Comparison of ENCODE assay signal across 22 cellular contexts in the genomic region with DNA sequence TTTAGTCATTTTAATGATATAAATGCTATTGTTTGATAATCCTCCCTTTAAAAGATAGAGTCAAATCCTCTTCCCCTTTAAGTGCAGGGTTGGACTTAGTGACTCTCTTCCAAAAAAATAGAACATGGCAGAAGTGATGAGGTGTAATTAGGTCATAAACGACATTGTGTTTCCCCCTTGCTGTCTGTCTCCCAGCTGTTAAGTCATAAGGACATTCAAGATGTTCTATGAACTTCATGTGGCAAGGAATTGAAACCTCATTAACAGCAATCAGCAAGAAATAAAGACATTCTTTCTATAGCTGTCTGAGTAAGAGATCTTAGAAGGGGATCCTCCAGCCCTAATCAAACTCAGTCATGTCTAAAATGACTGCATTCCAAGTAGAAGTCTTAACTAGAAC. TPM values are rescaled to one million over a fixed set of nuclear protein-coding genes. Genes with fewer than 3 reads are reported as not detected.
A peak's percentile ranks its signal among the peaks of the same experiment; 100 is the strongest.
DNase-seq lines count a peak whose midpoint lies in the region; TF ChIP-seq lines count a peak whose summit lies in the region.
"Had no signal": no experiment of that assay in that cellular context is flagged by ENCODE, and none has a peak within 500 bp of the region (broad histone marks: within the 10 kb centered on the region; RNA-seq: fewer than 3 reads in every experiment).

No MANE protein-coding gene starts in this region.

- peaks cover 14% of the 10 kb centered on the region for H3K4me1 ChIP-seq in ACC112 (ENCODE audit: control insufficient read depth, insufficient read depth, low read length, unreplicated experiment)

- peak overlapping the region; percentile 72; the same call in 1 of the 2 replicates for H3K4me3 Mint-ChIP-seq in HFFc6
- no peak overlapping the region for H3K4me3 Mint-ChIP-seq in activated T-cell treated with anti-CD3 and anti-CD28 coated beads, Interleukin-2, amount 50 U/mL, for 24 hours

- no peak overlapping the region for H3K27ac ChIP-seq in ACC112 (ENCODE audit: low read depth, low read length)
- H3K27ac ChIP-seq: 22Rv1, HL-60, SJCRH30 had no signal

- peak overlapping the region; percentile 76 for H2AFZ ChIP-seq in ACC112 (ENCODE audit: low read length, unreplicated experiment)

- no peaks in the 10 kb centered on the region for H3K27me3 ChIP-seq in ACC112 (ENCODE audit: insufficient read depth, low read length)
- H3K27me3 ChIP-seq: SJCRH30 had no signal

- peak overlapping the region; percentile 71 for H3K4me3 ChIP-seq in ACC112 (ENCODE audit: low read depth, low read length)
- H3K4me3 ChIP-seq: SJCRH30 had no signal

- TF ChIP-seq CTCF in HFFc6 (IDR thresholded peaks at IDR 0.05), result no peak

- H3K36me3 ChIP-seq in ACC112 (ENCODE audit: insufficient read depth, low read length), result no peaks in the 10 kb centered on the region
- H3K36me3 ChIP-seq: SJCRH30 had no signal

- peaks cover 15% of the 10 kb centered on the region for H3K79me2 ChIP-seq in ACC112 (ENCODE audit: control insufficient read depth, insufficient read depth, low read length, unreplicated experiment)

- DNase-seq in HFFc6, result no peak
- DNase-seq in RKO (ENCODE audit: low spot score), result peak; percentile 16
- DNase-seq in fibroblast of peridontal ligament (ENCODE audit: extremely low read depth), result peak; percentile 30
- no peak for DNase-seq in activated T-cell treated with anti-CD3 and anti-CD28 coated beads, Interleukin-2, amount 50 U/mL, for 24 hours
- DNase-seq in epidermal melanocyte (ENCODE audit: insufficient read length, low spot score), result no peak
- DNase-seq in SW 1271 (lab: John Stamatoyannopoulos, UW), result no peak
- DNase-seq: ACHN, DMS153, DND-41, Kasumi-1, NCI-H1105, NCI-H1436 treated with DMSO at 0.1 percent for 48 hours, NCI-H187 treated with DMSO at 0.1 percent for 48 hours, NCI-H2107, NCI-H446, NCI-H524 treated with DMSO at 0.1 percent for 48 hours, NCI-H774, SJCRH30, T-cell had no signal

- no peaks in the 10 kb centered on the region for H3K36me3 Mint-ChIP-seq in HFFc6 (ENCODE audit: low read depth)
- peaks cover 20% of the 10 kb centered on the region for H3K36me3 Mint-ChIP-seq in activated T-cell treated with anti-CD3 and anti-CD28 coated beads, Interleukin-2, amount 50 U/mL, for 24 hours (ENCODE audit: low read depth)

- H3K4me1 Mint-ChIP-seq in HFFc6 (ENCODE audit: low read depth), result peaks cover 27% of the 10 kb centered on the region
- H3K4me1 Mint-ChIP-seq in activated T-cell treated with anti-CD3 and anti-CD28 coated beads, Interleukin-2, amount 50 U/mL, for 24 hours (ENCODE audit: low read depth), result peaks cover 16% of the 10 kb centered on the region

- no peak overlapping the region for H3K27ac Mint-ChIP-seq in HFFc6
- no peak overlapping the region for H3K27ac Mint-ChIP-seq in activated T-cell treated with anti-CD3 and anti-CD28 coated beads, Interleukin-2, amount 50 U/mL, for 24 hours
- H3K27ac Mint-ChIP-seq: T-cell had no signal

- no peaks in the 10 kb centered on the region; the same call in 1 of the 2 replicates for H3K27me3 Mint-ChIP-seq in HFFc6 (ENCODE audit: insufficient read depth)
- H3K27me3 Mint-ChIP-seq in activated T-cell treated with anti-CD3 and anti-CD28 coated beads, Interleukin-2, amount 50 U/mL, for 24 hours, result peaks cover 24% of the 10 kb centered on the region

- peaks cover 6% of the 10 kb centered on the region for H3K9me3 Mint-ChIP-seq in HFFc6
- H3K9me3 Mint-ChIP-seq in activated T-cell treated with anti-CD3 and anti-CD28 coated beads, Interleukin-2, amount 50 U/mL, for 24 hours, result no peaks in the 10 kb centered on the region

RNA-seq across cellular contexts. Expression of a gene that starts 3.3 kb away (rescaled TPM):
- 10 to 100 TPM; 46.9 to 54.2 (median 49.2) TPM for total RNA-seq in HFFc6 (2021; fragmentation: NEBNext Ultra II Directional; extraction: Animal tissue kit (Norgen Biotek cat#: 25700))

RNA-seq across cellular contexts. Expression of a gene that starts 9.1 kb away (rescaled TPM):
- total RNA-seq in HFFc6 (2021; fragmentation: NEBNext Ultra II Directional; extraction: Animal tissue kit (Norgen Biotek cat#: 25700)), result 1 to 10 TPM in 3 of 6 experiments, under 1 TPM in 3; 0.36 to 1.3 (median 1.0) TPM

Comparison
In these comparisons a context has a peak if more than half of its experiments do, and no peak if none do; other contexts are left out.
1. DNase-seq: peak in RKO (single experiment) and fibroblast of peridontal ligament (single experiment); none in HFFc6 (single experiment), activated T-cell treated with anti-CD3 and anti-CD28 coated beads, Interleukin-2, amount 50 U/mL, for 24 hours (single experiment), epidermal melanocyte (single experiment) and SW 1271 (0 of 2).